9 cellular contexts compared by ENCODE assay signal in the genomic region with DNA sequence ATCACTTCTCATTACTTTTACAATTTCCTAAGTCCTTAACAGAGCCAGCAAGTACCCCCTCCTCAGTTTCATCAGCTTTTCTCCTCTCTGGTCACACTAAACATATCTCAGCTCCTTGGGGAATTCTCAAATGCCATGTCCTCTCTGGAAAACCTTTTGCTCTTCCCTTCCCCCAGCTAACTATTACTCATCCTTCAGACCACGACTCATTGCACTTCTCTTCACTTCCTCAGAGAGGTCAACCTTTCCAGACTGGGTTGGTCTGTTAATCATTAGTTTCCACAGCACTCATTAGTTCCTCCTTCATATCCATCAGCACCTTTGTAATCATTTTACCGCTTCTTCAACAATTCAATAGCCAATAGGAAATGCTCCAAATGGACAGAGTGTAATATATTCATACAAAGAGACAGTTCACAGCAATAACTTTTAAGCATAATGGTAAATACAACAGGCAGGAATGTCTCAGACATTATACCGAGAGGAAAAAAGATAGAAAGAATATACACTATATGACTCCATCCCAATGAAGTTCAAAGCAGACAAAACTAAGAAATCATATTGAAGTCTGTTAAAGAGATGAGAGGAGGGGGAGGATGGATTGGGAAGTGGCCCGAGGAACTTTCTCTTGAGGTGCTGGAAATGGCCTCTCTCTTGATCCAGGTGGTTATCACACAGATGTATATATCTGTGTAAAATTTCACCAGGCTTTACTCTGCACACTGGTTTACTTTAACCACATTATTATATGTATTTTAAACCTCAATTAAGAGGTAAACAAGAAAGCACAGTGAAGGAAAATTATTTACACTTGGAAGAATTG. TPM values are rescaled to one million over a fixed set of nuclear protein-coding genes. Genes with fewer than 3 reads are reported as not detected.
DNase-seq lines count a peak whose midpoint lies in the region; ATAC-seq and TF ChIP-seq lines count a peak whose summit lies in the region.
"Had no signal": no experiment of that assay in that cellular context is flagged by ENCODE, and none has a peak within 500 bp of the region (broad histone marks: within the 10 kb centered on the region; RNA-seq: fewer than 3 reads in every experiment).

No MANE protein-coding gene starts in this region.

- DNase-seq in CD4-positive, CD25-positive, alpha-beta regulatory T cell: no peak
- DNase-seq in HS-27A (ENCODE audit: low read depth) (peak; percentile 17), epithelial cell of proximal tubule (ENCODE audit: low read depth) (peak; percentile 96), T-cell (no peak), NCI-H345 treated with DMSO at 0.1 percent for 48 hours (lab: John Stamatoyannopoulos, UW; ENCODE audit: unreplicated experiment) (no peak), NCI-H2171 (lab: John Stamatoyannopoulos, UW) (no peak)
- DNase-seq in activated CD8-positive, alpha-beta memory T cell treated with anti-CD3 and anti-CD28 coated beads, Interleukin-2, amount 50 U/mL, for 48 hours: no peak
- DNase-seq: activated naive CD8-positive, alpha-beta T cell treated with anti-CD3 and anti-CD28 coated beads, Interleukin-2, amount 10 ng/mL, durations not matched to agents 7 days and 5 days had no signal

- H3K27me3 ChIP-seq in CD4-positive, CD25-positive, alpha-beta regulatory T cell (ENCODE audit: control insufficient read depth, insufficient read depth, low read length): no peaks in the 10 kb centered on the region

- peaks cover 48% of the 10 kb centered on the region for H3K36me3 Mint-ChIP-seq in CD4-positive, CD25-positive, alpha-beta regulatory T cell
- H3K36me3 Mint-ChIP-seq in T-cell: peaks cover 53% of the 10 kb centered on the region

- POLR2A ChIA-PET in T-cell (lab: Charles Lee): no interaction called here

- no peaks in the 10 kb centered on the region for H3K9me3 ChIP-seq in CD4-positive, CD25-positive, alpha-beta regulatory T cell (ENCODE audit: control insufficient read depth in 2 of 2, low read length in 2 of 2)

- H3K4me3 ChIP-seq in CD4-positive, CD25-positive, alpha-beta regulatory T cell (ENCODE audit: low read depth, low read length): no peak overlapping the region
- no peak overlapping the region for H3K4me3 ChIP-seq in epithelial cell of proximal tubule (ENCODE audit: low read depth, low read length)

- H3K27me3 Mint-ChIP-seq in CD4-positive, CD25-positive, alpha-beta regulatory T cell: no peaks in the 10 kb centered on the region
- H3K27me3 Mint-ChIP-seq in T-cell: no peaks in the 10 kb centered on the region
- H3K27me3 Mint-ChIP-seq: activated naive CD8-positive, alpha-beta T cell treated with anti-CD3 and anti-CD28 coated beads, Interleukin-2, amount 10 ng/mL, durations not matched to agents 7 days and 5 days had no signal

- H3K4me1 Mint-ChIP-seq in CD4-positive, CD25-positive, alpha-beta regulatory T cell: peaks cover 7 to 13% (median 10%) of the 10 kb centered on the region in 4 donors
- peaks cover 6 to 8% (median 6%) of the 10 kb centered on the region in 3 donors for H3K4me1 Mint-ChIP-seq in T-cell

- no peak overlapping the region for H3K27ac ChIP-seq in CD4-positive, CD25-positive, alpha-beta regulatory T cell (ENCODE audit: insufficient read depth, low read length, poor library complexity, severe bottlenecking)

- no peak overlapping the region for H3K4me3 Mint-ChIP-seq in CD4-positive, CD25-positive, alpha-beta regulatory T cell
- H3K4me3 Mint-ChIP-seq in T-cell: no peak overlapping the region
- H3K4me3 Mint-ChIP-seq: activated naive CD8-positive, alpha-beta T cell treated with anti-CD3 and anti-CD28 coated beads, Interleukin-2, amount 10 ng/mL, durations not matched to agents 7 days and 5 days had no signal

- peaks cover 0 to 3% (median 0%) of the 10 kb centered on the region in 7 donors for H3K9me3 Mint-ChIP-seq in CD4-positive, CD25-positive, alpha-beta regulatory T cell
- H3K9me3 Mint-ChIP-seq in T-cell: no peaks in the 10 kb centered on the region
- H3K9me3 Mint-ChIP-seq: activated naive CD8-positive, alpha-beta T cell treated with anti-CD3 and anti-CD28 coated beads, Interleukin-2, amount 10 ng/mL, durations not matched to agents 7 days and 5 days had no signal

- H3K27ac Mint-ChIP-seq in CD4-positive, CD25-positive, alpha-beta regulatory T cell: peak overlapping the region in 2 of 3 donors; percentile 16 to 29
- H3K27ac Mint-ChIP-seq in T-cell: no peak overlapping the region
- H3K27ac Mint-ChIP-seq: activated naive CD8-positive, alpha-beta T cell treated with anti-CD3 and anti-CD28 coated beads, Interleukin-2, amount 10 ng/mL, durations not matched to agents 7 days and 5 days had no signal

- TF ChIP-seq CTCF in epithelial cell of proximal tubule (conservative IDR thresholded peaks at IDR 0.05; ENCODE audit: low read depth, low read length): no peak

- no peak for ATAC-seq in CD4-positive, CD25-positive, alpha-beta regulatory T cell (ENCODE audit: low read depth in 2 of 2)
- ATAC-seq in GM21576 (IDR thresholded peaks at IDR 0.05; ENCODE audit: unreplicated experiment): peak; percentile 97
- no peak for ATAC-seq in T-cell (replicated peaks in 1 of 4)

- CTCF ChIA-PET in T-cell (lab: Charles Lee): no interaction called here

- peaks cover 52% of the 10 kb centered on the region for H3K36me3 ChIP-seq in CD4-positive, CD25-positive, alpha-beta regulatory T cell (ENCODE audit: control insufficient read depth, insufficient read depth, low read length)

- no peaks in the 10 kb centered on the region for H3K4me1 ChIP-seq in CD4-positive, CD25-positive, alpha-beta regulatory T cell (ENCODE audit: control insufficient read depth, insufficient read depth, low read length, poor library complexity, severe bottlenecking)

RNA-seq across cellular contexts. Expression of a gene that starts 39.6 kb away (rescaled TPM):
- 69.0 TPM for total RNA-seq in CD4-positive, CD25-positive, alpha-beta regulatory T cell
- polyA plus RNA-seq in CD4-positive, CD25-positive, alpha-beta regulatory T cell: 10 to 100 TPM; 20.6 to 28.8 (median 26.6) TPM
- total RNA-seq in epithelial cell of proximal tubule (6.9 and 9.7 TPM in 2 replicates), T-cell (10 to 100 TPM; 38.5 to 56.4 (median 43.1) TPM)

RNA-seq across cellular contexts. Expression of a gene that starts 56.2 kb away (rescaled TPM):
- 1.9 TPM for total RNA-seq in CD4-positive, CD25-positive, alpha-beta regulatory T cell
- polyA plus RNA-seq in CD4-positive, CD25-positive, alpha-beta regulatory T cell: 1 to 10 TPM in 1 of 4 donors, under 1 TPM in 2, not detected in 1; 0.37 to 1.0 (median 0.48) TPM
- total RNA-seq in epithelial cell of proximal tubule (21.9 and 45.6 TPM in 2 replicates), T-cell (1 to 10 TPM in 1 of 5 donors, under 1 TPM in 4; 0.56 to 1.9 (median 0.93) TPM)

Comparison
In these comparisons a context has a peak if more than half of its experiments do, and no peak if none do; other contexts are left out.
1. DNase-seq: peak in HS-27A (single experiment) and epithelial cell of proximal tubule (single experiment); none in CD4-positive, CD25-positive, alpha-beta regulatory T cell (0 of 3), T-cell (0 of 34), NCI-H345 treated with DMSO at 0.1 percent for 48 hours (single experiment), activated CD8-positive, alpha-beta memory T cell treated with anti-CD3 and anti-CD28 coated beads, Interleukin-2, amount 50 U/mL, for 48 hours (single experiment) and NCI-H2171 (single experiment).
2. H3K27ac Mint-ChIP-seq: peak in CD4-positive, CD25-positive, alpha-beta regulatory T cell (2 of 3); none in T-cell (0 of 2).